Comparison of ENCODE assay signal across 28 cellular contexts in genomic region chr1:70906790-70907189, GRCh38.
"Had no signal": no experiment of that assay in that cellular context is flagged by ENCODE, and none has a peak within 500 bp of the region (broad histone marks: within the 10 kb centered on the region; RNA-seq: fewer than 3 reads in every experiment).

No MANE protein-coding gene starts in this region.

- H3K27me3 Mint-ChIP-seq: T-helper 17 cell had no signal

- H3K36me3 ChIP-seq: cardiac muscle cell, MG63, Peyer's patch, SJCRH30 had no signal

- H3K36me3 Mint-ChIP-seq: activated naive CD4-positive, alpha-beta T cell treated with anti-CD3 and anti-CD28 coated beads, Interleukin-2, amount 50 U/mL, for 72 hours; brain; WTC11 had no signal

- H3K4me1 ChIP-seq: Peyer's patch, SJCRH30 had no signal

- ATAC-seq: activated CD8-positive, alpha-beta T cell treated with anti-CD3 and anti-CD28 coated beads, Interleukin-2, amount 10 ng/mL, durations not matched to agents 7 days and 5 days; activated naive CD4-positive, alpha-beta T cell treated with anti-CD3 and anti-CD28 coated beads, Interleukin-2, amount 50 U/mL, for 72 hours; T-helper 17 cell; WTC11 had no signal

- H3K27me3 ChIP-seq: cardiac muscle cell, MG63, Peyer's patch, SJCRH30 had no signal

- H3K4me3 Mint-ChIP-seq: activated CD8-positive, alpha-beta T cell treated with anti-CD3 and anti-CD28 coated beads, Interleukin-2, amount 10 ng/mL, durations not matched to agents 7 days and 5 days; brain; T-helper 17 cell; WTC11 had no signal

- H3K27ac Mint-ChIP-seq: activated CD8-positive, alpha-beta T cell treated with anti-CD3 and anti-CD28 coated beads, Interleukin-2, amount 10 ng/mL, durations not matched to agents 7 days and 5 days; activated naive CD4-positive, alpha-beta T cell treated with anti-CD3 and anti-CD28 coated beads, Interleukin-2, amount 50 U/mL, for 72 hours; T-helper 17 cell; WTC11 had no signal

- H3K27ac ChIP-seq: cardiac muscle cell, KMS-11, Peyer's patch, RWPE1, SJCRH30 had no signal

- H3K4me2 ChIP-seq: KMS-11 had no signal

- DNase-seq: activated CD4-positive, alpha-beta T cell treated with anti-CD3 and anti-CD28 coated beads for 48 hours; activated CD4-positive, alpha-beta T cell treated with anti-CD3 and anti-CD28 coated beads, Interleukin-2, amount 50 U/mL, for 4 hours; activated CD4-positive, CD25-positive, alpha-beta regulatory T cell treated with anti-CD3 and anti-CD28 coated beads, Interleukin-2, amount 50 U/mL, for 72 hours; activated CD8-positive, alpha-beta memory T cell treated with anti-CD3 and anti-CD28 coated beads, Interleukin-2, amount 50 U/mL, for 48 hours; activated CD8-positive, alpha-beta T cell treated with anti-CD3 and anti-CD28 coated beads, Interleukin-2, amount 10 ng/mL, durations not matched to agents 7 days and 5 days; activated naive CD4-positive, alpha-beta T cell treated with Interleukin-2 at 50 U/mL for 16 hours; activated T-cell treated with anti-CD3 and anti-CD28 coated beads, Interleukin-2, amount 50 U/mL, for 1 hour; amygdala; cerebellar nuclear complex; MG63; NCI-H1048; NCI-H146; NCI-H187 treated with DMSO at 0.1 percent for 48 hours; NCI-H2081 treated with DMSO at 0.1 percent for 48 hours; NCI-H2171; NCI-H226; NCI-H526; Peyer's patch; Right ventricle myocardium superior; SJCRH30; T-helper 17 cell; T-helper 9 cell had no signal

- H3K9ac ChIP-seq: KMS-11 had no signal

- H3K9me3 ChIP-seq: MG63, Peyer's patch, SJCRH30 had no signal

- H3K4me1 Mint-ChIP-seq: T-helper 17 cell, WTC11 had no signal

- H3K4me3 ChIP-seq: cardiac muscle cell, MG63, Peyer's patch, SJCRH30 had no signal

- H3K9me3 Mint-ChIP-seq: brain had no signal
